In the genomic region with DNA sequence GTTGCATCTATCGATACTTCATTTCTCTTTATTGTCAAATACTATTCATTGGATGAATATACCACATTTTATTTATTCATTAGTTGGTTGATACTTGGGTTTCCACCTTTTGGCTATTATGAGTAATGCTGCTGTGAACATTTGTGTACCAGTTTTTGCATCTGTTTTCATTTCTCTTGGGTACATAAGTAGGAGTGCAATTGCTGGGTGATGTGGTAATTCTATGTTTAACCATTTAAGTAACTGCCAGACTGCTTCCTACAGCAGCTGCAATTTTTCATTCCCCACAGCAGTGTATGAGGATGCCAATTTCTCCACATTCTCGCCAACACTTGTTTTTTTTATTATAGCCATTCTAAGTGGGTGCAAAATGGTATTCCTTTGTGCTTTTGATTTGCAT, we compare ENCODE assay signal across 23 cellular contexts. TPM values are rescaled to one million over a fixed set of nuclear protein-coding genes. Genes with fewer than 3 reads are reported as not detected.
DNase-seq lines count a peak whose midpoint lies in the region; ATAC-seq and TF ChIP-seq lines count a peak whose summit lies in the region.
"Had no signal": no experiment of that assay in that cellular context is flagged by ENCODE, and none has a peak within 500 bp of the region (broad histone marks: within the 10 kb centered on the region; RNA-seq: fewer than 3 reads in every experiment).

No MANE protein-coding gene starts in this region.

- ATAC-seq in GM21529 (IDR thresholded peaks at IDR 0.05; ENCODE audit: unreplicated experiment) = no peak
- ATAC-seq in HG02763 (IDR thresholded peaks at IDR 0.05; ENCODE audit: unreplicated experiment) = no peak
- no peak for ATAC-seq in gastrocnemius medialis

- H3K36me3 ChIP-seq in gastrocnemius medialis = peaks cover 0 to 17% of the 10 kb centered on the region in 2 donors

- no peak for TF ChIP-seq CTCF in NB4 (IDR thresholded peaks at IDR 0.05; ENCODE audit: low read depth, low read length)
- TF ChIP-seq CTCF in gastrocnemius medialis (IDR thresholded peaks at IDR 0.05 in 4 of 5, conservative IDR thresholded peaks at IDR 0.05 in 1 of 5) = no peak

- H3K9me3 ChIP-seq in gastrocnemius medialis = no peaks in the 10 kb centered on the region
- H3K9me3 ChIP-seq: SK-N-SH had no signal

- no peak overlapping the region for H3K27ac ChIP-seq in gastrocnemius medialis

- peak; percentile 8 for DNase-seq in HCEC 1CT
- peak; percentile 53 for DNase-seq in NB4 (ENCODE audit: low read depth)
- peak; percentile 76 for DNase-seq in fibroblast of gingiva (ENCODE audit: low read depth)
- DNase-seq in myocyte (ENCODE audit: low read depth) = peak; percentile 59
- no peak for DNase-seq in SKM-1 (lab: John Stamatoyannopoulos, UW; ENCODE audit: unreplicated experiment)
- no peak for DNase-seq in gastrocnemius medialis
- DNase-seq: ACHN, AML-193, DMS79, Kasumi-1, MM.1S, NCI-H1694 treated with DMSO at 0.1 percent for 48 hours, NCI-H2107, NCI-H2227 treated with DMSO at 0.1 percent for 48 hours, NCI-H524 treated with DMSO at 0.1 percent for 48 hours, SHP77, SK-N-SH had no signal

- intact Hi-C loops in gastrocnemius medialis (cut with DNase I; ENCODE audit: low total_unique reads) = no loop called here

- in situ Hi-C loops in gastrocnemius medialis (cut with MboI; ENCODE audit: low sequenced_read_pairs in 4 of 4) = no loop called here

- TF ChIP-seq POLR2A in NB4 (IDR thresholded peaks at IDR 0.05; ENCODE audit: extremely low read depth, insufficient read length) (no peak), gastrocnemius medialis (IDR thresholded peaks at IDR 0.05) (no peak)

- no peak overlapping the region for H3K4me3 ChIP-seq in NB4 (ENCODE audit: low read depth, low read length)
- no peak overlapping the region for H3K4me3 ChIP-seq in gastrocnemius medialis

- H3K27me3 ChIP-seq in gastrocnemius medialis = no peaks in the 10 kb centered on the region

- H3K4me1 ChIP-seq in gastrocnemius medialis = peaks cover 7 to 8% of the 10 kb centered on the region in 2 donors

RNA-seq across cellular contexts. Expression of gene KCNJ14, which starts 2.6 kb away (rescaled TPM):
- 0.73 and 0.96 TPM in 2 replicates for total RNA-seq in myocyte
- 1.1 TPM for polyA plus RNA-seq in myocyte (2012)
- 1 to 10 TPM in 2 of 4 donors, under 1 TPM in 2; 0.19 to 1.9 (median 0.92) TPM for total RNA-seq in gastrocnemius medialis

RNA-seq across cellular contexts. Expression of gene CYTH2, which starts 11.2 kb away (rescaled TPM):
- total RNA-seq in myocyte (50.8 and 60.6 TPM in 2 replicates), gastrocnemius medialis (10 to 100 TPM; 24.3 to 35.2 (median 26.9) TPM)
- 62.5 TPM for polyA plus RNA-seq in myocyte (2012)

RNA-seq across cellular contexts. Expression of gene GRWD1, which starts 12.2 kb away (rescaled TPM):
- total RNA-seq in myocyte (43.4 and 44.1 TPM in 2 replicates), gastrocnemius medialis (10 to 100 TPM; 27.8 to 36.0 (median 31.2) TPM)
- 24.8 TPM for polyA plus RNA-seq in myocyte (2012)

RNA-seq across cellular contexts. Expression of gene LMTK3, which starts 53.6 kb away (rescaled TPM):
- total RNA-seq in myocyte (0.05 and 0.26 TPM in 2 replicates), gastrocnemius medialis (not detected)
- polyA plus RNA-seq in myocyte (2012) = 0.20 TPM
- total RNA-seq: H4, RPMI7951 had no signal
- polyA plus RNA-seq: CD14-positive monocyte, IgD-negative memory B cell had no signal

Comparison
In these comparisons a context has a peak if more than half of its experiments do, and no peak if none do; other contexts are left out.
1. DNase-seq: peak in HCEC 1CT (single experiment), NB4 (single experiment), fibroblast of gingiva (single experiment) and myocyte (single experiment); none in SKM-1 (single experiment) and gastrocnemius medialis (0 of 2).